ENCODE assay signal across 22 cellular contexts in the genomic region with DNA sequence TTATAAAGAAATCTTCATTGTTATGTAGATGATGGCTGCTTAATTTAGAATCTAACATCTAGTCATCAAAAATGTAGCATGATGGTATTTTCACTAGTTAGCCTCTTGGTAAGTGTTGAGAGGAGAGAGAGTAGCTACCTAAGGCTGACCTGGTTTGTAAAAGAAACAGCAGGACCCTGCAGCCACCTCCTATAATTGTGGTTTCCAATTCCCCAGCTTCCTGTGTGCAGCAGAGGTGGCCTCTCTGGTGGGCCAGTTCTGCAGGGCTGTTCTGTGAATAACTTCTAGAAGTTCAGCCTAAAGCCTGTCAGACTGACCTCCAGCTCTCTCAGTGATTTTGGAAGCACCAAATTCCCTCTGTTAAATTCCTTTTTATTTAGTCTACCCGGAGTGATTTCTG.
"Had no signal": no experiment of that assay in that cellular context is flagged by ENCODE, and none has a peak within 500 bp of the region (broad histone marks: within the 10 kb centered on the region; RNA-seq: fewer than 3 reads in every experiment).

No MANE protein-coding gene starts in this region.

- H3K4me3 Mint-ChIP-seq: naive thymus-derived CD8-positive, alpha-beta T cell; neural crest cell; stimulated activated memory B cell treated with anti-CD40 and anti-IgM and Interleukin-4, amounts not matched to agents 10 μg/mL and 1 μg/mL and 100 μg/mL, for 72 hours; stimulated activated naive CD8-positive, alpha-beta T cell treated with anti-CD3 and anti-CD28 coated beads, Interleukin-15, Interleukin-2, amounts not matched to agents 100 ng/mL and 50 ng/mL, for 24 hours had no signal

- H3K4me3 ChIP-seq: dorsolateral prefrontal cortex, hepatocyte, mucosa of descending colon, spleen, tibial artery, upper lobe of left lung, uterus had no signal

- H3K4me1 ChIP-seq: spleen, tibial artery, upper lobe of left lung, uterus had no signal

- H2AFZ ChIP-seq: hepatocyte had no signal

- H3K27me3 Mint-ChIP-seq: stimulated activated memory B cell treated with anti-CD40 and anti-IgM and Interleukin-4, amounts not matched to agents 10 μg/mL and 1 μg/mL and 100 μg/mL, for 72 hours; stimulated activated naive CD8-positive, alpha-beta T cell treated with anti-CD3 and anti-CD28 coated beads, Interleukin-15, Interleukin-2, amounts not matched to agents 100 ng/mL and 50 ng/mL, for 24 hours had no signal

- H3K9me3 ChIP-seq: mucosa of descending colon, spleen, tibial artery, upper lobe of left lung, uterus had no signal

- H3K36me3 ChIP-seq: spleen, tibial artery, upper lobe of left lung, uterus had no signal

- H3K27ac ChIP-seq: dorsolateral prefrontal cortex, hepatocyte, spleen, tibial artery, upper lobe of left lung, uterus had no signal

- H3K4me2 ChIP-seq: hepatocyte had no signal

- DNase-seq: dorsolateral prefrontal cortex; effector CD8-positive, alpha-beta T cell; foreskin melanocyte; head of caudate nucleus; kidney glomerular epithelial cell; mammary epithelial cell; mucosa of descending colon; naive thymus-derived CD8-positive, alpha-beta T cell; posterior cingulate gyrus; spleen; stimulated activated CD4-positive, alpha-beta T cell treated with anti-CD3 and anti-CD28 coated beads, Interleukin-15, amount 100 ng/mL, for 24 hours; stimulated activated CD4-positive, alpha-beta T cell treated with anti-CD3 and anti-CD28 coated beads, Interleukin-1b, Interleukin-23, amount 100 ng/mL, for 48 hours; stimulated activated CD4-positive, alpha-beta T cell treated with anti-CD3 and anti-CD28 coated beads, Interleukin-4, amount 100 ng/mL, for 24 hours; tibial artery; upper lobe of left lung; uterus had no signal

- H3K36me3 Mint-ChIP-seq: naive thymus-derived CD8-positive, alpha-beta T cell; stimulated activated memory B cell treated with anti-CD40 and anti-IgM and Interleukin-4, amounts not matched to agents 10 μg/mL and 1 μg/mL and 100 μg/mL, for 72 hours had no signal

- ATAC-seq: left lobe of liver; mucosa of descending colon; naive thymus-derived CD8-positive, alpha-beta T cell; sciatic nerve; stimulated activated memory B cell treated with anti-CD40 and anti-IgM and Interleukin-4, amounts not matched to agents 10 μg/mL and 1 μg/mL and 100 μg/mL, for 72 hours had no signal

- H3K27me3 ChIP-seq: dorsolateral prefrontal cortex, hepatocyte, spleen, tibial artery, upper lobe of left lung, uterus had no signal

- H3K27ac Mint-ChIP-seq: naive thymus-derived CD8-positive, alpha-beta T cell; stimulated activated memory B cell treated with anti-CD40 and anti-IgM and Interleukin-4, amounts not matched to agents 10 μg/mL and 1 μg/mL and 100 μg/mL, for 72 hours had no signal

- H3K9me3 Mint-ChIP-seq: neural crest cell; stimulated activated naive CD8-positive, alpha-beta T cell treated with anti-CD3 and anti-CD28 coated beads, Interleukin-15, Interleukin-2, amounts not matched to agents 100 ng/mL and 50 ng/mL, for 24 hours had no signal

- H3K4me1 Mint-ChIP-seq: neural crest cell; stimulated activated memory B cell treated with anti-CD40 and anti-IgM and Interleukin-4, amounts not matched to agents 10 μg/mL and 1 μg/mL and 100 μg/mL, for 72 hours had no signal

- H3K79me2 ChIP-seq: hepatocyte had no signal
